ENCODE assay signal across 8 cellular contexts in the genomic region with DNA sequence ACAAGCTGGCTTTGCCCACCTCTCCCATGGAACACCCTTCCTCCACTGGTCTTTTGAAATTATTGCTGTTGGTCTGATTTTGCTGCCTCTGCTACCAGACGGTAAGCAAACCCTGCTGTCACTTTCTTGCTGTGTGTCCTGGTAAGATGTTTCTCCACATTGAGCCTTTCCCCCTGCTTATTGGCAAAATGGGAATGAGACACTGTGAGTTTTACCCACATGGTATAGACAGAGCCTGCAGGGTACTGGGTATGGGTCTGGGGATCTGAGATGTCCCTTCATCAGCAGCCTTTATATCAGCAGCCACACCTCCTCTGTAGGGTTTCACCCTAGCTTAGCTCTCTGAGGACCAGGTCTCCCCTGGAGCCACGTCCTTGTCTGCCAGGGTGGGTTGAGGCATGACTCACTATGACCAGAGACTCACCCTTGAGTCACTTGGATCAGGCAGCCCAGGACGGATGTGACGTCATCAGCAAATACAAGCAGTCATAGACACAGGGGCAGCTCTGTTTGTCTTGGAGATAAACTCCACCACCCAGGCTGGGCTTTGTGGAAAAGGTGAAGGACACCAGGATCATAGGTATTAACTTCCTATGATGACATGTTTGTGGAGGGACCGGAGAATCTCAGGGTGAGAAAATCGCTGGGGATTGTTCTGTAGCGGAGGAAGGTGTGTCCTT. TPM values are rescaled to one million over a fixed set of nuclear protein-coding genes. Genes with fewer than 3 reads are reported as not detected.
DNase-seq lines count a peak whose midpoint lies in the region; ATAC-seq and TF ChIP-seq lines count a peak whose summit lies in the region.

No MANE protein-coding gene starts in this region.

- no peaks in the 10 kb centered on the region for H3K36me3 Mint-ChIP-seq in CD8-positive, alpha-beta T cell

- H3K4me1 ChIP-seq in CD8-positive, alpha-beta T cell (ENCODE audit: insufficient read depth, low read length), result no peaks in the 10 kb centered on the region

- TF ChIP-seq CTCF in CD8-positive, alpha-beta T cell (IDR thresholded peaks at IDR 0.05), result no peak

- H3K4me3 Mint-ChIP-seq in CD8-positive, alpha-beta T cell, result no peak overlapping the region

- no peaks in the 10 kb centered on the region for H3K4me1 Mint-ChIP-seq in CD8-positive, alpha-beta T cell (ENCODE audit: low read depth)

- POLR2A ChIA-PET in CD8-positive, alpha-beta T cell (lab: Charles Lee), result no interaction called here

- H3K27me3 Mint-ChIP-seq in CD8-positive, alpha-beta T cell (ENCODE audit: low read depth), result peaks cover 20% of the 10 kb centered on the region

- DNase-seq in COLO668 (lab: John Stamatoyannopoulos, UW; ENCODE audit: unreplicated experiment), result peak; percentile 55
- peak; percentile 98 for DNase-seq in LHCN-M2 (ENCODE audit: low read depth)
- peak; percentile 93 for DNase-seq in astrocyte of the hippocampus (ENCODE audit: low read depth, low spot score)
- peak; percentile 76 for DNase-seq in myocyte (ENCODE audit: low read depth)
- DNase-seq in occipital lobe (lab: John Stamatoyannopoulos, UW), result no peak
- no peak for DNase-seq in CD8-positive, alpha-beta T cell
- DNase-seq in NCI-H2081 (lab: John Stamatoyannopoulos, UW), result no peak

- no peak overlapping the region for H3K4me3 ChIP-seq in CD8-positive, alpha-beta T cell (ENCODE audit: low read depth, low read length)

- no peak overlapping the region for H3K27ac ChIP-seq in CD8-positive, alpha-beta T cell (ENCODE audit: low read depth, low read length)

- no peaks in the 10 kb centered on the region for H3K9me3 Mint-ChIP-seq in CD8-positive, alpha-beta T cell

- no peaks in the 10 kb centered on the region for H3K9me3 ChIP-seq in CD8-positive, alpha-beta T cell (ENCODE audit: low read length)

- no peaks in the 10 kb centered on the region for H3K27me3 ChIP-seq in CD8-positive, alpha-beta T cell (ENCODE audit: insufficient read depth, low read length)

- H3K27ac Mint-ChIP-seq in CD8-positive, alpha-beta T cell, result no peak overlapping the region

- no peak for ATAC-seq in CD8-positive, alpha-beta T cell
- ATAC-seq in HG02870 (IDR thresholded peaks at IDR 0.05; ENCODE audit: unreplicated experiment), result no peak

- intact Hi-C loops in CD8-positive, alpha-beta T cell (cut with DNase I, micrococcal nuclease), result no loop called here

- CTCF ChIA-PET in CD8-positive, alpha-beta T cell (lab: Charles Lee), result interaction anchor here (1.4 to 3.1 kb wide), 3 partner anchors 9 to 423 kb away, joined by 3 to 9 read pairs (median 5); no protein-coding TSS in a partner anchor

- H3K36me3 ChIP-seq in CD8-positive, alpha-beta T cell (ENCODE audit: insufficient read depth, low read length), result no peaks in the 10 kb centered on the region

RNA-seq across cellular contexts. Expression of a gene that starts 17.9 kb away (rescaled TPM):
- total RNA-seq in LHCN-M2 (2014; rRNA removed) (2.9 TPM in 2 replicates), myocyte (19.7 and 21.3 TPM in 2 replicates), occipital lobe (0.16 TPM)
- 4.3 TPM for polyA plus RNA-seq in LHCN-M2 (2012)
- 10.5 TPM for polyA plus RNA-seq in myocyte (2012)
- total RNA-seq in CD8-positive, alpha-beta T cell, result under 1 TPM in 1 of 2 experiments, not detected in 1; 0.43 TPM

Comparison
In these comparisons a context has a peak if more than half of its experiments do, and no peak if none do; other contexts are left out.
1. DNase-seq: peak in COLO668 (single experiment), LHCN-M2 (single experiment), astrocyte of the hippocampus (single experiment) and myocyte (single experiment); none in occipital lobe (single experiment), CD8-positive, alpha-beta T cell (0 of 7) and NCI-H2081 (0 of 2).